1 cellular context compared by ENCODE assay signal in the genomic region with DNA sequence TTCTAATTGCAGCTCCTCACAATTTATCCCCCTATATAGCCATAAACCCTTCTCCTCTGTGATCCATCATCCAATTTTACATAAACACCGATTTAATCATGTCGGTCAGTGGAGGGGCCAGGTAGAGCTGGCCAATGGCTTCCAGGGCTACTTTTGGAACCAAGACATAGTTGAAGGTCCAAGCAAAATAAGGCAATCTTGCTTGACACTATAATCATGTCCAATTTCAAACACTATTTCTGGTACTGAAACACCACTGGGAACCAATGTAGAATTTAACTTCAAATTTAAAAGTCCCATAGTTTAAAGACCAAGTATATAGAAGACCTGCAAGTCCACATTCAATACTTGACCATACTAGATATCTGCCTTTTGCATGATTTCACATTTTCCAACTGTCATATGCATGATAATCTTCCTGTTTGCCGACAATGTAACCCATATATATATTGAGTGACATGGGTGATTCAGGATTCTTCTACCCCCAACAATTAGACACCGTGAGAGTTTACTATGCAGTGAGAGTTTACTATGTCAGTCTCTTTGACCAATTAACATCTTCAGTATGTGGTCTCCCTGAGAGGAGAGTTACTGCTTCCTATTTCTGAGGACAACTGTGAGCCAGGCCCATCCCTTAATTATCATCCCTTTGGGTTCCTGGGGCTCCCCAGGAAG.
TF ChIP-seq lines count a peak whose summit lies in the region.

No MANE protein-coding gene starts in this region.

TF ChIP-seq in K562, 482 proteins besides CTCF, POLR2A, EP300 and RAD21:
- no peak for TF ChIP-seq NONO (IDR thresholded peaks at IDR 0.05; ENCODE audit: low read depth in 2 of 2, low read length in 1 of 2)
- no peak for TF ChIP-seq CTBP1 (IDR thresholded peaks at IDR 0.05; ENCODE audit: borderline replicate concordance)
- no peak for TF ChIP-seq ZNF121 (CRISPR knock-in tag; conservative IDR thresholded peaks at IDR 0.05)
- TF ChIP-seq, protein P1, sequence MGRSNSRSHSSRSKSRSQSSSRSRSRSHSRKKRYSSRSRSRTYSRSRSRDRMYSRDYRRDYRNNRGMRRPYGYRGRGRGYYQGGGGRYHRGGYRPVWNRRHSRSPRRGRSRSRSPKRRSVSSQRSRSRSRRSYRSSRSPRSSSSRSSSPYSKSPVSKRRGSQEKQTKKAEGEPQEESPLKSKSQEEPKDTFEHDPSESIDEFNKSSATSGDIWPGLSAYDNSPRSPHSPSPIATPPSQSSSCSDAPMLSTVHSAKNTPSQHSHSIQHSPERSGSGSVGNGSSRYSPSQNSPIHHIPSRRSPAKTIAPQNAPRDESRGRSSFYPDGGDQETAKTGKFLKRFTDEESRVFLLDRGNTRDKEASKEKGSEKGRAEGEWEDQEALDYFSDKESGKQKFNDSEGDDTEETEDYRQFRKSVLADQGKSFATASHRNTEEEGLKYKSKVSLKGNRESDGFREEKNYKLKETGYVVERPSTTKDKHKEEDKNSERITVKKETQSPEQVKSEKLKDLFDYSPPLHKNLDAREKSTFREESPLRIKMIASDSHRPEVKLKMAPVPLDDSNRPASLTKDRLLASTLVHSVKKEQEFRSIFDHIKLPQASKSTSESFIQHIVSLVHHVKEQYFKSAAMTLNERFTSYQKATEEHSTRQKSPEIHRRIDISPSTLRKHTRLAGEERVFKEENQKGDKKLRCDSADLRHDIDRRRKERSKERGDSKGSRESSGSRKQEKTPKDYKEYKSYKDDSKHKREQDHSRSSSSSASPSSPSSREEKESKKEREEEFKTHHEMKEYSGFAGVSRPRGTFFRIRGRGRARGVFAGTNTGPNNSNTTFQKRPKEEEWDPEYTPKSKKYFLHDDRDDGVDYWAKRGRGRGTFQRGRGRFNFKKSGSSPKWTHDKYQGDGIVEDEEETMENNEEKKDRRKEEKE (IDR thresholded peaks at IDR 0.05; ENCODE audit: borderline replicate concordance in 1 of 2, control insufficient read depth in 1 of 2, low read depth in 2 of 2, low read length in 1 of 2), result no peak
- no peak for TF ChIP-seq BHLHE40 (IDR thresholded peaks at IDR 0.05; ENCODE audit: low read length)
- TF ChIP-seq TAF15 (IDR thresholded peaks at IDR 0.05; ENCODE audit: low read depth, low read length), result no peak
